In genomic region chr6:128508588-128509296, GRCh38 we compare ENCODE assay signal across 12 cellular contexts. TPM values are rescaled to one million over a fixed set of nuclear protein-coding genes. Genes with fewer than 3 reads are reported as not detected.
DNase-seq lines count a peak whose midpoint lies in the region; ATAC-seq and TF ChIP-seq lines count a peak whose summit lies in the region.
"Had no signal": no experiment of that assay in that cellular context is flagged by ENCODE, and none has a peak within 500 bp of the region (broad histone marks: within the 10 kb centered on the region; RNA-seq: fewer than 3 reads in every experiment).

No MANE protein-coding gene starts in this region.

- no peak overlapping the region for H2AFZ ChIP-seq in HCT116 (ENCODE audit: low read depth, low read length, poor library complexity, severe bottlenecking)

- TF ChIP-seq CTCF in HCT116 (IDR thresholded peaks at IDR 0.05 in 2 of 3, conservative IDR thresholded peaks at IDR 0.05 in 1 of 3; ENCODE audit: borderline replicate concordance in 1 of 3, insufficient read depth in 1 of 3, low read depth in 2 of 3, low read length in 2 of 3) (no peak), foreskin keratinocyte (conservative IDR thresholded peaks at IDR 0.05) (no peak)

- RAD21 ChIA-PET in HCT116 (lab: Charles Lee; ENCODE audit: low non-redundant PET in 1 of 2, low total read pairs in 2 of 2, uncharacterized antibody in 2 of 2, unreplicated experiment in 2 of 2): no interaction called here

- POLR2A ChIA-PET in HCT116 (lab: Charles Lee): no interaction called here

- H3K9me3 ChIP-seq in HCT116 (ENCODE audit: control insufficient read depth in 1 of 2, insufficient read depth in 1 of 2, low read depth in 1 of 2, low read length in 2 of 2) (no peaks in the 10 kb centered on the region), skeletal muscle satellite cell (replicated peaks; ENCODE audit: low read length) (no peaks in the 10 kb centered on the region)
- H3K9me3 ChIP-seq: adrenal gland, right atrium auricular region had no signal

- H3K9ac ChIP-seq in HCT116 (ENCODE audit: low read length) (no peak overlapping the region), skeletal muscle satellite cell (ENCODE audit: low read depth, low read length) (peak overlapping the region; percentile 8)

- H3K9me2 ChIP-seq in HCT116 (ENCODE audit: insufficient read depth): no peaks in the 10 kb centered on the region

- peak; percentile 61 for DNase-seq in HCT116 (ENCODE audit: low read depth, low spot score)
- DNase-seq in SW 1271 (lab: John Stamatoyannopoulos, UW): peak; percentile 27 to 58
- DNase-seq in foreskin keratinocyte: peak; percentile 82 to 91
- no peak for DNase-seq in activated CD4-positive, alpha-beta T cell treated with anti-CD3 and anti-CD28 coated beads for 1 hour
- DNase-seq: adrenal gland, NCI-H524 had no signal

- H3K4me2 ChIP-seq in HCT116 (ENCODE audit: low read length): peak overlapping the region; percentile 36
- H3K4me2 ChIP-seq in skeletal muscle satellite cell (ENCODE audit: low read length): peak overlapping the region; percentile 65

- CTCF ChIA-PET in HCT116 (lab: Charles Lee): no interaction called here

- ATAC-seq in HCT116: peak; percentile 83
- ATAC-seq in foreskin keratinocyte: peak; percentile 91
- ATAC-seq in GM21723 (IDR thresholded peaks at IDR 0.05; ENCODE audit: unreplicated experiment): no peak
- no peak for ATAC-seq in GM18873 (IDR thresholded peaks at IDR 0.05; ENCODE audit: low FRiP score, unreplicated experiment)
- ATAC-seq in HG03095 (IDR thresholded peaks at IDR 0.05; ENCODE audit: unreplicated experiment): no peak

- H4K20me1 ChIP-seq in HCT116 (ENCODE audit: insufficient read depth): no peaks in the 10 kb centered on the region

- no peaks in the 10 kb centered on the region for H3K36me3 ChIP-seq in HCT116 (ENCODE audit: control insufficient read depth in 1 of 2, insufficient read depth in 2 of 2, low read length in 2 of 2)
- H3K36me3 ChIP-seq in skeletal muscle satellite cell (ENCODE audit: insufficient read depth, low read length): no peaks in the 10 kb centered on the region
- H3K36me3 ChIP-seq: adrenal gland, right atrium auricular region had no signal

- BruUV-seq in HCT116 (replicated peaks; lab: Mats Ljungman, UMichigan): no TSS peak

- H3K27me3 ChIP-seq in HCT116 (ENCODE audit: insufficient read depth, low read length): no peaks in the 10 kb centered on the region
- no peaks in the 10 kb centered on the region for H3K27me3 ChIP-seq in foreskin keratinocyte
- H3K27me3 ChIP-seq in skeletal muscle satellite cell (ENCODE audit: control insufficient read depth, insufficient read depth, low read length): no peaks in the 10 kb centered on the region
- H3K27me3 ChIP-seq: adrenal gland, right atrium auricular region had no signal

- H3K4me3 ChIP-seq in HCT116 (replicated peaks in 1 of 2; ENCODE audit: low read depth in 1 of 2, low read length in 2 of 2): no peak overlapping the region
- peak overlapping the region; percentile 34 for H3K4me3 ChIP-seq in skeletal muscle satellite cell (ENCODE audit: low read length)
- H3K4me3 ChIP-seq: adrenal gland, right atrium auricular region had no signal

- intact Hi-C loops in HCT116 (cut with micrococcal nuclease): no loop called here

- TF ChIP-seq POLR2A in HCT116 (IDR thresholded peaks at IDR 0.05; ENCODE audit: borderline replicate concordance, extremely low read depth, insufficient read depth, insufficient read length): no peak

- no peak for TF ChIP-seq RAD21 in HCT116 (IDR thresholded peaks at IDR 0.05; ENCODE audit: low read depth)

- peaks cover 24% of the 10 kb centered on the region for H3K79me2 ChIP-seq in HCT116 (ENCODE audit: insufficient read depth, low read length)

- H3K4me1 ChIP-seq in HCT116 (ENCODE audit: control insufficient read depth in 1 of 2, insufficient read depth in 2 of 2, low read length in 2 of 2) (peaks cover 16 to 31% of the 10 kb centered on the region in 2 experiments; a peak in 3 of 4 replicates), foreskin keratinocyte (peaks cover 47% of the 10 kb centered on the region), skeletal muscle satellite cell (ENCODE audit: control insufficient read depth, insufficient read depth, low read length) (peaks cover 60% of the 10 kb centered on the region)
- H3K4me1 ChIP-seq: adrenal gland had no signal

- no peak overlapping the region for H3K27ac ChIP-seq in HCT116 (ENCODE audit: low read depth, low read length)
- H3K27ac ChIP-seq in foreskin keratinocyte: peak overlapping the region; percentile 98
- H3K27ac ChIP-seq: adrenal gland, HL-60, right atrium auricular region had no signal

TF ChIP-seq in HCT116, 20 proteins besides CTCF, POLR2A, EP300 and RAD21:
- TF ChIP-seq ZBTB33 (IDR thresholded peaks at IDR 0.05; ENCODE audit: extremely low read depth, insufficient replicate concordance, low read length): no peak
- TF ChIP-seq FOSL1 (IDR thresholded peaks at IDR 0.05; ENCODE audit: low read depth): peak; percentile 35; the same call in 1 of the 2 replicates
- TF ChIP-seq CEBPB (IDR thresholded peaks at IDR 0.05; ENCODE audit: low read depth): peak; percentile 51
- TF ChIP-seq EGR1 (IDR thresholded peaks at IDR 0.05; ENCODE audit: low read depth): no peak
- 0 out of 2 replicates have a peak, but pooled peaks have one; percentile 42 for TF ChIP-seq CBX3 (IDR thresholded peaks at IDR 0.05; ENCODE audit: low read depth)
- TF ChIP-seq MAX (IDR thresholded peaks at IDR 0.05): 0 out of 2 replicates have a peak, but pooled peaks have one; percentile 18
- peak; percentile 33 for TF ChIP-seq YY1 (IDR thresholded peaks at IDR 0.05; ENCODE audit: extremely low read depth, insufficient replicate concordance, low read depth, low read length)

RNA-seq across cellular contexts. Expression of gene PTPRK, which starts 11.7 kb away (rescaled TPM):
- total RNA-seq in HCT116 (2021; ENCODE audit: unreplicated experiment) (34.2 TPM), foreskin keratinocyte (89.8 and 177 TPM in 2 replicates)
- polyA plus RNA-seq in HCT116 (2012): 15.9 and 16.6 TPM in 2 replicates
- polyA plus RNA-seq in foreskin keratinocyte: 19.4 and 31.1 TPM in 2 replicates
- total RNA-seq in skeletal muscle satellite cell (2012; rRNA removed): 26.4 and 28.9 TPM in 2 replicates

Comparison
In these comparisons a context has a peak if more than half of its experiments do, and no peak if none do; other contexts are left out.
1. ATAC-seq: peak in HCT116 (single experiment) and foreskin keratinocyte (single experiment); none in GM21723 (single experiment), GM18873 (single experiment) and HG03095 (single experiment).